Comparison of ENCODE assay signal across 8 cellular contexts in the genomic region with DNA sequence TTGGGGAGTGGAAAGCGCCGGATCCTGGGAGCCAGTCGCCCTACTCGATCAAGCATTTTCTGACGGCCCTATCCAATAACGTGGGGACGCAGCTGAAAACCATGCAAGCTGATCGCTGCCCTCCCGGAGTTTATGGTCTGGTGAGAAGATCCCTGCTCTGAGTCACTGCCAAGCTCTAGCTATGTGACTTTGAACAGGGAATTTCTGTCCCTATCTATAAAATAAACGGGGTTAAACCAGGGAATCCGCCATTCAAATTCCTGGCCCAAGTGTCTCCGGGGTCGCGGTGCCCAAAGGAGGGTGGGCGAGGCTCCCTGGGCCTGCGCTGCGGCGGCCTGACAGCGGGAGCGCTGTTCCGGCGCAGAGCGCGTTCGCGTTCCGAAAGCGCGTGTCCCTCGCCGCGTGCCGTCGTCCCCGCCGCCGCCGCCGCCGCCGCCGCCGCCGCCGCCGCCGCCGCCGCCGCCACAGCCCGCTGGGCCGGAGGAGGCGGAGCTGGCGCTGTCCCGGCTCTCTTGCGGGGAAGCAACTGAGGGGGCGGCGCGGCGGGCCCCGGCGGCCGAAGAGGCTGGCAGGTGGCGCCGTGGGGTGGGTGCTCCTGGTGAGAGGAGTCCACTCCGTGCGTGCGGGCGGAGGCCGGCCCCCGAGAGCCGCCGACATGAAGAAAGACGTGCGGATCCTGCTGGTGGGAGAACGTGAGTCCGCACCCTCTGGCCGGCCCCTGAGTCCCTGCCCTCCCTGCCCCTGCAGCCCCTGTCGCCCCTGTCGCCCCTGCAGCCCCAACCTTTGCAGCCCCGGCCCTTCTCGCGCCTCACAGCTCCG. TPM values are rescaled to one million over a fixed set of nuclear protein-coding genes. Genes with fewer than 3 reads are reported as not detected.
A peak's percentile ranks its signal among the peaks of the same experiment; 100 is the strongest.
DNase-seq lines count a peak whose midpoint lies in the region; ATAC-seq and TF ChIP-seq lines count a peak whose summit lies in the region.

RHOT1 (plus strand) TSS at position 465 of the 819 bp plus-strand sequence; CDS start at position 656, 191 bp downstream.

- peak within 1 kb of the TSS; percentile 37 for H3K27ac ChIP-seq in CD4-positive, alpha-beta T cell (ENCODE audit: low read depth, low read length)

- peak; percentile 83 for ATAC-seq in CD4-positive, alpha-beta T cell (ENCODE audit: poor library complexity)
- peak; percentile 66 for ATAC-seq in GM19395 (IDR thresholded peaks at IDR 0.05; ENCODE audit: unreplicated experiment)
- peak; percentile 81 for ATAC-seq in activated CD8-positive, alpha-beta memory T cell treated with anti-CD3 and anti-CD28 coated beads, Interleukin-2, amount 10 ng/mL, durations not matched to agents 7 days and 5 days

- peak within 1 kb of the TSS; percentile 91 for H3K4me3 Mint-ChIP-seq in CD4-positive, alpha-beta T cell
- peak within 1 kb of the TSS; percentile 99 for H3K4me3 Mint-ChIP-seq in activated CD8-positive, alpha-beta memory T cell treated with anti-CD3 and anti-CD28 coated beads, Interleukin-2, amount 10 ng/mL, durations not matched to agents 7 days and 5 days

- H3K27ac Mint-ChIP-seq in CD4-positive, alpha-beta T cell, result peak within 1 kb of the TSS; percentile 86
- peak within 1 kb of the TSS; percentile 86 for H3K27ac Mint-ChIP-seq in activated CD8-positive, alpha-beta memory T cell treated with anti-CD3 and anti-CD28 coated beads, Interleukin-2, amount 10 ng/mL, durations not matched to agents 7 days and 5 days

- H3K9me3 ChIP-seq in CD4-positive, alpha-beta T cell (ENCODE audit: control insufficient read depth, low read length), result no peaks in the 10 kb centered on the region

- intact Hi-C loops in CD4-positive, alpha-beta T cell (cut with DNase I, micrococcal nuclease), result loop anchor here in 1 of 2 experiments (5.0 kb wide), 1 partner anchor 65 kb away; no protein-coding TSS in a partner anchor

- no peaks in the 10 kb centered on the region for H3K27me3 ChIP-seq in CD4-positive, alpha-beta T cell (ENCODE audit: control insufficient read depth, insufficient read depth, low read length)

- POLR2A ChIA-PET in CD4-positive, alpha-beta T cell (lab: Charles Lee), result interaction anchor here (0.6 to 2.6 kb wide), 8 partner anchors 9 to 1323 kb away, joined by 3 to 16 read pairs (median 3); partner anchors contain the start of genes LRRC37B and UTP6

- in situ Hi-C loops in endometrial microvascular endothelial cells (cut with HindIII; ENCODE audit: inconsistent ontology term, low pct_unique_long_range_greater_than_20kb, low sequenced_read_pairs), result no loop called here

- H3K27me3 Mint-ChIP-seq in CD4-positive, alpha-beta T cell, result no peaks in the 10 kb centered on the region
- H3K27me3 Mint-ChIP-seq in activated CD8-positive, alpha-beta memory T cell treated with anti-CD3 and anti-CD28 coated beads, Interleukin-2, amount 10 ng/mL, durations not matched to agents 7 days and 5 days, result no peaks in the 10 kb centered on the region

- peaks cover 11% of the 10 kb centered on the region for H3K36me3 Mint-ChIP-seq in CD4-positive, alpha-beta T cell (ENCODE audit: low read depth)
- H3K36me3 Mint-ChIP-seq in activated CD8-positive, alpha-beta memory T cell treated with anti-CD3 and anti-CD28 coated beads, Interleukin-2, amount 10 ng/mL, durations not matched to agents 7 days and 5 days, result peaks cover 2% of the 10 kb centered on the region

- peaks cover 37% of the 10 kb centered on the region for H3K4me1 Mint-ChIP-seq in CD4-positive, alpha-beta T cell (ENCODE audit: low read depth)
- peaks cover 27% of the 10 kb centered on the region for H3K4me1 Mint-ChIP-seq in activated CD8-positive, alpha-beta memory T cell treated with anti-CD3 and anti-CD28 coated beads, Interleukin-2, amount 10 ng/mL, durations not matched to agents 7 days and 5 days

- CTCF ChIA-PET in CD4-positive, alpha-beta T cell (lab: Charles Lee), result interaction anchor here (0.6 to 1.6 kb wide), 5 partner anchors 15 to 302 kb away, joined by 3 to 5 read pairs (median 3); partner anchors contain the start of gene PSMD11
- CTCF ChIA-PET in activated CD8-positive, alpha-beta memory T cell treated with anti-CD3 and anti-CD28 coated beads, Interleukin-2, amount 10 ng/mL, durations not matched to agents 7 days and 5 days (lab: Charles Lee), result interaction anchor here (0.6 to 8.7 kb wide), 14 partner anchors 12 to 207 kb away, joined by 3 to 106 read pairs (median 4); partner anchors contain the start of gene LRRC37B

- peak; percentile 63 for TF ChIP-seq CTCF in CD4-positive, alpha-beta T cell (IDR thresholded peaks at IDR 0.05)

- H3K9me3 Mint-ChIP-seq in CD4-positive, alpha-beta T cell, result no peaks in the 10 kb centered on the region
- H3K9me3 Mint-ChIP-seq in activated CD8-positive, alpha-beta memory T cell treated with anti-CD3 and anti-CD28 coated beads, Interleukin-2, amount 10 ng/mL, durations not matched to agents 7 days and 5 days (ENCODE audit: low read depth), result no peaks in the 10 kb centered on the region

- peak; percentile 53 to 78 (median 66) for DNase-seq in CD4-positive, alpha-beta T cell
- DNase-seq in HK-2 (ENCODE audit: unreplicated experiment) (peak; percentile 77), NOMO-1 (lab: John Stamatoyannopoulos, UW; ENCODE audit: unreplicated experiment in 2 of 2) (peak; percentile 70 to 84), middle frontal gyrus (ENCODE audit: extremely low spot score, low spot score) (peak; percentile 58)
- DNase-seq in activated CD8-positive, alpha-beta memory T cell treated with anti-CD3 and anti-CD28 coated beads, Interleukin-2, amount 10 ng/mL, durations not matched to agents 7 days and 5 days, result peak; percentile 75
- DNase-seq in stimulated activated CD8-positive, alpha-beta memory T cell treated with anti-CD3 and anti-CD28 coated beads, Interleukin-2, amount 100 ng/mL, for 48 hours (ENCODE audit: low read depth in 2 of 2), result peak; percentile 53 to 63

RNA-seq across cellular contexts. Expression of gene RHOT1, which starts in this region (rescaled TPM):
- total RNA-seq in CD4-positive, alpha-beta T cell, result 10 to 100 TPM; 12.9 to 13.1 TPM
- total RNA-seq in activated CD8-positive, alpha-beta memory T cell treated with anti-CD3 and anti-CD28 coated beads, Interleukin-2, amount 10 ng/mL, durations not matched to agents 7 days and 5 days, result 10 to 100 TPM; 25.7 to 28.2 TPM
- 32.8 TPM for total RNA-seq in endometrial microvascular endothelial cells (ENCODE audit: inconsistent ontology term)

Comparison
In these comparisons a context has a peak if more than half of its experiments do, and no peak if none do; other contexts are left out.
1. Peak in every context shown above with its lines: DNase-seq, ATAC-seq and H3K27ac ChIP-seq.